In genomic region chr7:152912511-152912910, GRCh38 we compare ENCODE assay signal across 18 cellular contexts.
"Had no signal": no experiment of that assay in that cellular context is flagged by ENCODE, and none has a peak within 500 bp of the region (broad histone marks: within the 10 kb centered on the region; RNA-seq: fewer than 3 reads in every experiment).

No MANE protein-coding gene starts in this region.

- H3K27me3 ChIP-seq: transverse colon had no signal

- H3K36me3 ChIP-seq: heart left ventricle, sigmoid colon, stomach, thoracic aorta, transverse colon had no signal

- H3K27ac ChIP-seq: coronary artery, heart left ventricle, sigmoid colon, skin epidermis, stomach, thoracic aorta, transverse colon had no signal

- H3K27ac Mint-ChIP-seq: mesothelial cell of epicardium; natural killer cell treated with Interleukin-12 subunit alpha and Interleukin-12 subunit beta and Interleukin-15 and Interleukin-18, amount 100 ng/mL, for 72 hours had no signal

- H3K36me3 Mint-ChIP-seq: mesothelial cell of epicardium; natural killer cell treated with Interleukin-12 subunit alpha and Interleukin-12 subunit beta and Interleukin-15 and Interleukin-18, amount 100 ng/mL, for 72 hours had no signal

- H3K4me3 ChIP-seq: coronary artery, heart left ventricle, sigmoid colon, skin epidermis, stomach, thoracic aorta, transverse colon had no signal

- H3K9me3 ChIP-seq: heart left ventricle, sigmoid colon, stomach, thoracic aorta, transverse colon had no signal

- DNase-seq: effector CD4-positive, alpha-beta T cell; foreskin melanocyte; heart left ventricle; hippocampal formation; kidney glomerular epithelial cell; mammary epithelial cell; posterior cingulate gyrus; sigmoid colon; stimulated activated CD4-positive, alpha-beta T cell treated with anti-CD3 and anti-CD28 coated beads, Interleukin-2, amount 100 ng/mL, for 24 hours; stimulated activated naive CD4-positive, alpha-beta T cell; stomach; substantia nigra; transverse colon had no signal

- H3K27me3 Mint-ChIP-seq: natural killer cell treated with Interleukin-12 subunit alpha and Interleukin-12 subunit beta and Interleukin-15 and Interleukin-18, amount 100 ng/mL, for 72 hours had no signal

- H3K9me3 Mint-ChIP-seq: mesothelial cell of epicardium; natural killer cell treated with Interleukin-12 subunit alpha and Interleukin-12 subunit beta and Interleukin-15 and Interleukin-18, amount 100 ng/mL, for 72 hours had no signal

- H3K4me3 Mint-ChIP-seq: mesothelial cell of epicardium; natural killer cell treated with Interleukin-12 subunit alpha and Interleukin-12 subunit beta and Interleukin-15 and Interleukin-18, amount 100 ng/mL, for 72 hours had no signal

- H3K4me1 ChIP-seq: sigmoid colon, stomach, transverse colon had no signal
